ENCODE assay signal across 8 cellular contexts in genomic region chr1:111619635-111620411, GRCh38. TPM values are rescaled to one million over a fixed set of nuclear protein-coding genes. Genes with fewer than 3 reads are reported as not detected.
DNase-seq lines count a peak whose midpoint lies in the region; ATAC-seq and TF ChIP-seq lines count a peak whose summit lies in the region.

Gene RAP1A, plus strand, starts transcription at chr1:111619789. Its CDS starts 71,572 bp downstream, at chr1:111691361.

- no peaks in the 10 kb centered on the region for H3K9me3 ChIP-seq in right lobe of liver

- H3K4me3 ChIP-seq in BJ (ENCODE audit: low read depth, low read length) (peak within 1 kb of the TSS; percentile 84), HL-60 (replicated peaks; ENCODE audit: insufficient read depth, low read length) (peak within 1 kb of the TSS; percentile 75), dorsolateral prefrontal cortex (peak within 1 kb of the TSS; percentile 54 to 97 (median 90)), right lobe of liver (peak within 1 kb of the TSS; percentile 79 to 89 (median 82))

- H3K27ac ChIP-seq in HL-60 (replicated peaks) (peak within 1 kb of the TSS; percentile 68), dorsolateral prefrontal cortex (peak within 1 kb of the TSS; percentile 57 to 98 (median 94)), right lobe of liver (peak within 1 kb of the TSS; percentile 76 to 95 (median 90))

- under 1% methylated on average over 36 of the region's 77 CpGs for WGBS in right lobe of liver (ENCODE audit: insufficient coverage, low coverage, low lambda C conversion rate, missing lambda C conversion rate)

- H3K27ac Mint-ChIP-seq in activated CD8-positive, alpha-beta T cell treated with anti-CD3 and anti-CD28 coated beads for 36 hours, result peak within 1 kb of the TSS; percentile 96

- peak; percentile 76 for TF ChIP-seq POLR2A in right lobe of liver (IDR thresholded peaks at IDR 0.05)

- no peaks in the 10 kb centered on the region for H3K27me3 Mint-ChIP-seq in activated CD8-positive, alpha-beta T cell treated with anti-CD3 and anti-CD28 coated beads for 36 hours

- POLR2A ChIA-PET in BJ (lab: Charles Lee), result interaction anchor here (0.6 to 0.9 kb wide), 3 partner anchors 9 to 14 kb away, joined by 4 to 16 read pairs (median 5); no protein-coding TSS in a partner anchor
- POLR2A ChIA-PET in activated CD8-positive, alpha-beta T cell treated with anti-CD3 and anti-CD28 coated beads for 36 hours (lab: Charles Lee), result interaction anchor here (0.6 to 10.9 kb wide), 10 partner anchors 9 to 146 kb away, joined by 3 to 176 read pairs (median 4); no protein-coding TSS in a partner anchor

- H3K36me3 ChIP-seq in BJ (ENCODE audit: control insufficient read depth, insufficient read depth, low read length) (no peaks in the 10 kb centered on the region), right lobe of liver (no peaks in the 10 kb centered on the region)

- no peaks in the 10 kb centered on the region for H3K9me3 Mint-ChIP-seq in activated CD8-positive, alpha-beta T cell treated with anti-CD3 and anti-CD28 coated beads for 36 hours

- H3K4me1 Mint-ChIP-seq in activated CD8-positive, alpha-beta T cell treated with anti-CD3 and anti-CD28 coated beads for 36 hours (ENCODE audit: low read depth), result peaks cover 63% of the 10 kb centered on the region

- peaks cover 30% of the 10 kb centered on the region for H3K36me3 Mint-ChIP-seq in activated CD8-positive, alpha-beta T cell treated with anti-CD3 and anti-CD28 coated beads for 36 hours (ENCODE audit: low read depth)

- DNase-seq in BJ (ENCODE audit: low read depth) (no peak), HL-60 (ENCODE audit: low read depth in 1 of 2, low spot score in 1 of 2) (peak; percentile 75 to 92), NCI-H82 treated with DMSO at 0.1 percent for 48 hours (lab: John Stamatoyannopoulos, UW; ENCODE audit: unreplicated experiment) (peak; percentile 80), dorsolateral prefrontal cortex (peak; percentile 89 to 96 (median 93)), right lobe of liver (peak; percentile 97)
- peak; percentile 97 for DNase-seq in activated CD8-positive, alpha-beta T cell treated with anti-CD3 and anti-CD28 coated beads for 36 hours
- DNase-seq in stimulated activated CD4-positive, alpha-beta T cell treated with anti-CD3 and anti-CD28 coated beads, Interleukin-4, amount 100 ng/mL, for 1 hour, result peak; percentile 97

- TF ChIP-seq CTCF in BJ (IDR thresholded peaks at IDR 0.05; ENCODE audit: insufficient read depth, low read depth, low read length), result no peak
- TF ChIP-seq CTCF in HL-60 (IDR thresholded peaks at IDR 0.05; ENCODE audit: insufficient read depth, low read length), result no peak
- no peak for TF ChIP-seq CTCF in activated CD8-positive, alpha-beta T cell treated with anti-CD3 and anti-CD28 coated beads for 36 hours (IDR thresholded peaks at IDR 0.05)
- peak in 6 of 56 donors; percentile 3 to 24 (median 14) for TF ChIP-seq CTCF in dorsolateral prefrontal cortex (IDR thresholded peaks at IDR 0.05 in 54 of 56, conservative IDR thresholded peaks at IDR 0.05 in 2 of 56; ENCODE audit: low read depth in 1 of 56, partially characterized antibody in 56 of 56)
- no peak for TF ChIP-seq CTCF in right lobe of liver (IDR thresholded peaks at IDR 0.05)

- intact Hi-C loops in activated CD8-positive, alpha-beta T cell treated with anti-CD3 and anti-CD28 coated beads for 36 hours (cut with micrococcal nuclease), result loop anchor here (2.0 to 5.0 kb wide), 4 partner anchors 15 to 103 kb away; no protein-coding TSS in a partner anchor
- intact Hi-C loops in dorsolateral prefrontal cortex (cut with DNase I) (loop anchor here in 1 of 2 donors (5.0 to 10.0 kb wide), 2 partner anchors 53 to 105 kb away; no protein-coding TSS in a partner anchor), right lobe of liver (cut with DNase I) (no loop called here)

- H3K27me3 ChIP-seq in BJ (ENCODE audit: control insufficient read depth, insufficient read depth, low read length) (no peaks in the 10 kb centered on the region), HL-60 (ENCODE audit: insufficient read depth, poor library complexity, severe bottlenecking) (no peaks in the 10 kb centered on the region), dorsolateral prefrontal cortex (no peaks in the 10 kb centered on the region), right lobe of liver (no peaks in the 10 kb centered on the region)

- peaks cover 0 to 42% (median 12%) of the 10 kb centered on the region in 4 donors for H3K4me1 ChIP-seq in right lobe of liver

- peak within 1 kb of the TSS; percentile 99 for H3K4me3 Mint-ChIP-seq in activated CD8-positive, alpha-beta T cell treated with anti-CD3 and anti-CD28 coated beads for 36 hours

- ATAC-seq in GM19372 (IDR thresholded peaks at IDR 0.05; ENCODE audit: low read depth, unreplicated experiment), result peak; percentile 62
- peak; percentile 79 for ATAC-seq in activated CD8-positive, alpha-beta T cell treated with anti-CD3 and anti-CD28 coated beads for 36 hours
- peak; percentile 96 to 97 (median 96) for ATAC-seq in right lobe of liver

- CTCF ChIA-PET in BJ (lab: Yijun Ruan, JAX), result interaction anchor here (0.9 to 3.9 kb wide), 4 partner anchors 10 to 112 kb away, joined by 4 to 18 read pairs (median 6); no protein-coding TSS in a partner anchor
- CTCF ChIA-PET in activated CD8-positive, alpha-beta T cell treated with anti-CD3 and anti-CD28 coated beads for 36 hours (lab: Charles Lee), result interaction anchor here (0.6 to 9.7 kb wide), 11 partner anchors 8 to 799 kb away, joined by 3 to 77 read pairs (median 4); no protein-coding TSS in a partner anchor

RNA-seq across cellular contexts. Expression of gene RAP1A, which starts in this region (rescaled TPM):
- polyA plus RNA-seq in BJ (2011; rRNA removed), result 20.5 and 50.9 TPM in 2 replicates
- polyA minus RNA-seq in BJ (2011; rRNA and poly(A)+ RNA removed), result 9.3 and 9.7 TPM in 2 replicates
- total RNA-seq in activated CD8-positive, alpha-beta T cell treated with anti-CD3 and anti-CD28 coated beads for 36 hours, result 100 to 1,000 TPM; 197 to 198 TPM
- 10 to 100 TPM; 40.2 to 95.0 (median 58.6) TPM for total RNA-seq in dorsolateral prefrontal cortex
- total RNA-seq in right lobe of liver, result 10 to 100 TPM; 25.9 to 53.8 (median 33.3) TPM
